Comparison of ENCODE assay signal across 8 cellular contexts in the genomic region with DNA sequence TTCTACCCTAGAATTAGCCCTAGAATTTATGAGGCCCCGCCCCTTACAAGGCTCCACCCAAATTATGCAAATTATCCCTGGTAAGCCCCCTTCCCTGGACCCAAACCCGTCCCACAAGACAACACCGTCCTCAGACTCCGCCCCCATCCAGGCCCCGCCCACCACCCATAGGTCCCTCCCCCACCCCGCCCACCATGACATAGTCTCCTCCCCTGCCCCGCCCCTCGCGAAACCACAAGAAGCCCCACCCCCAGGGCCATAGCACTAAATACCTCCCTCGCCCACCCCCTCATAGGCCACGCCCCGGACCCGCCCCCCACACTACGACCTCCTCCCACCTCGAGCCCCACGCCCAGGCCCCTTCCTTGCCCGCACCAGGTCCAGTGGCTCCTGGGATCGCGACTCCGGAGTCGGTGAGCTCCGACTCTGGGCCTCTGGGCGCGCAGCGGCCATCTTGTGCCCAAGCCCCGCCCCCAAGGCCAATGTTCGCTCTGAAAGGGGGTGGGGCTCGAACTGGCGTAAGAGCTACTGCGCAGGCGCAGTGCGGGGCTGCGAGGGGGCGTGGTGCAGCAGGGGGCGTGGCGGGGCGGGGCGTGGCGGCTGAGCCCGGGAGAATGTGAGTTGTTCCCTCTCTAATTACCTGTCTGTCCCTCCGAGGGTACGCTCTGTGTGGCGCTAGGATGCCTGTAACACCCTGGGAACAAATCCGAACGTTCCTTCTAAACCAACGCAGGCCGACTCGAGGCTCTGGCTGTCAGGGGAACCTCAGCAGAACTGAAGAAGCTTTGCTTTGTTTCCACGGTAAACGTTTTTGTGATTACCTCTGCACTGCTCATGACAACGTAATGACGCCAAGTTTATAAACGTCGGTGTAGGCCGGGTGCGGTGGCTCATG. TPM values are rescaled to one million over a fixed set of nuclear protein-coding genes. Genes with fewer than 3 reads are reported as not detected.
DNase-seq lines count a peak whose midpoint lies in the region; ATAC-seq, FAIRE-seq and TF ChIP-seq lines count a peak whose summit lies in the region.

A gene with protein sequence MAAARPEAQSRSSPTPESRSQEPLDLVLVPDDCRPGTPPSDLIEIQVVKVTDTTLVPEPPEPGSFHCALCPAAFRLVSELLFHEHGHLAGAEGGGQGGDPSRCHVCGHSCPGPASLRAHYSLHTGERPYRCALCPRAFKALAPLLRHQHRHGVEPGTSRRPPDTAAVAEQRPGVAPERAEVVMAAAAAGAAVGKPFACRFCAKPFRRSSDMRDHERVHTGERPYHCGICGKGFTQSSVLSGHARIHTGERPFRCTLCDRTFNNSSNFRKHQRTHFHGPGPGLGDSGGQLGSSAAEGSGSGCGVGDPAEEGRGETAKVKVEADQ (minus strand): TSS at position 458 of the 895 bp plus-strand sequence. CDS start 5 bp downstream, at position 453.

- H3K79me2 ChIP-seq in KMS-11 (ENCODE audit: insufficient read depth, low read depth) (no peaks in the 10 kb centered on the region), PC-3 (ENCODE audit: low read length) (peaks cover 8% of the 10 kb centered on the region)

- peaks cover 15% of the 10 kb centered on the region for H3K4me1 ChIP-seq in KMS-11 (ENCODE audit: low read depth, poor library complexity, severe bottlenecking)
- peaks cover 10% of the 10 kb centered on the region for H3K4me1 ChIP-seq in PC-3 (ENCODE audit: insufficient read depth, low read length)
- H3K4me1 ChIP-seq in muscle layer of colon (ENCODE audit: insufficient read depth, low read length), result peaks cover 7% of the 10 kb centered on the region

- TF ChIP-seq CTCF in KMS-11 (conservative IDR thresholded peaks at IDR 0.05; ENCODE audit: low read depth, low read length) (no peak), PC-3 (conservative IDR thresholded peaks at IDR 0.05; ENCODE audit: low read depth, low read length) (no peak)

- peak within 1 kb of the TSS; percentile 49; the same call in 1 of the 2 replicates for H3K9ac ChIP-seq in KMS-11
- H3K9ac ChIP-seq in PC-3 (ENCODE audit: low read length), result peak within 1 kb of the TSS; percentile 87
- H3K9ac ChIP-seq in muscle layer of colon (ENCODE audit: low read length), result no peak within 1 kb of the TSS

- ATAC-seq in PC-3 (peak; percentile 87), esophagus mucosa (peak; percentile 93)

- CTCF ChIA-PET in PC-3 (lab: Charles Lee), result interaction anchor here (0.5 to 1.0 kb wide), 6 partner anchors 11 to 185 kb away, joined by 3 to 7 read pairs (median 5); no protein-coding TSS in a partner anchor

- intact Hi-C loops in PC-3 (cut with micrococcal nuclease), result loop anchor here (1.0 to 2.0 kb wide), 2 partner anchors 19 to 38 kb away; a partner anchor contains a TSS

- H3K27me3 ChIP-seq in KMS-11 (ENCODE audit: insufficient read depth, low read depth), result no peaks in the 10 kb centered on the region; the same call in 1 of the 2 replicates
- H3K27me3 ChIP-seq in PC-3 (ENCODE audit: low read length), result no peaks in the 10 kb centered on the region
- H3K27me3 ChIP-seq in muscle layer of colon (ENCODE audit: control insufficient read depth in 1 of 2, insufficient read depth in 2 of 2, low read length in 2 of 2), result no peaks in the 10 kb centered on the region

- DNase-seq in AG08396 (ENCODE audit: low spot score) (peak; percentile 97), GM19239 (ENCODE audit: insufficient read length, low spot score) (peak; percentile 93), PC-3 (peak; percentile 95)
- DNase-seq in activated T-cell treated with anti-CD3 and anti-CD28 coated beads, Interleukin-2, amount 50 U/mL, for 48 hours, result peak; percentile 94
- DNase-seq in stimulated activated CD8-positive, alpha-beta memory T cell treated with anti-CD3 and anti-CD28 coated beads, Interleukin-4, amount 100 ng/mL, for 4 hours (ENCODE audit: low read depth in 2 of 2, low spot score in 1 of 2), result peak; percentile 83 to 85

- peak; percentile 98 for FAIRE-seq in GM19239 (lab: Jason Lieb, UNC)

- H3K4me3 ChIP-seq in KMS-11 (IDR thresholded peaks at IDR 0.05; ENCODE audit: insufficient read depth, low read depth, low read length), result no peak within 1 kb of the TSS
- H3K4me3 ChIP-seq in PC-3 (ENCODE audit: low read length), result peak within 1 kb of the TSS; percentile 71
- H3K4me3 ChIP-seq in muscle layer of colon (ENCODE audit: low read depth in 1 of 2, low read length in 2 of 2), result peak within 1 kb of the TSS; percentile 62 to 77

- H2AFZ ChIP-seq in KMS-11 (ENCODE audit: low read depth) (peak within 1 kb of the TSS; percentile 73), PC-3 (ENCODE audit: low read length) (peak within 1 kb of the TSS; percentile 92)

- no peaks in the 10 kb centered on the region for H3K9me2 ChIP-seq in PC-3 (replicated peaks; ENCODE audit: low read length)

- no peaks in the 10 kb centered on the region for H3F3A ChIP-seq in PC-3 (ENCODE audit: low read length, unreplicated experiment)

- H3K4me2 ChIP-seq in KMS-11, result peak within 1 kb of the TSS; percentile 47; the same call in 1 of the 2 replicates
- peak within 1 kb of the TSS; percentile 91 for H3K4me2 ChIP-seq in PC-3 (ENCODE audit: low read length)

- H3K27ac ChIP-seq in KMS-11 (peak within 1 kb of the TSS; percentile 60), PC-3 (ENCODE audit: low read length) (peak within 1 kb of the TSS; percentile 76), muscle layer of colon (ENCODE audit: low read depth, low read length) (peak within 1 kb of the TSS; percentile 55)

- H3K9me3 ChIP-seq in PC-3 (ENCODE audit: low read length), result no peaks in the 10 kb centered on the region
- H3K9me3 ChIP-seq in muscle layer of colon (ENCODE audit: low read length), result no peaks in the 10 kb centered on the region

- no TSS peak for BruUV-seq in PC-3 (replicated peaks; lab: Mats Ljungman, UMichigan)

- H3K36me3 ChIP-seq in KMS-11 (ENCODE audit: insufficient read depth) (no peaks in the 10 kb centered on the region), PC-3 (ENCODE audit: low read depth, low read length) (no peaks in the 10 kb centered on the region), muscle layer of colon (ENCODE audit: insufficient read depth, low read length) (no peaks in the 10 kb centered on the region)

- H4K20me1 ChIP-seq in KMS-11 (ENCODE audit: insufficient read depth), result no peaks in the 10 kb centered on the region
- H4K20me1 ChIP-seq in PC-3 (ENCODE audit: low read length), result peaks cover 4% of the 10 kb centered on the region; the same call in 1 of the 2 replicates

- POLR2A ChIA-PET in PC-3 (lab: Charles Lee; ENCODE audit: unreplicated experiment), result interaction anchor here (0.6 to 1.2 kb wide), 8 partner anchors 8 to 1780 kb away, joined by 3 to 19 read pairs (median 4); a partner anchor contains a TSS

RNA-seq across cellular contexts. Expression of the gene that starts here (rescaled TPM):
- total RNA-seq in PC-3 (2014; rRNA removed) (9.0 and 18.0 TPM in 2 replicates), esophagus mucosa (3.8 TPM)
